6 cellular contexts compared by ENCODE assay signal in genomic region chr2:44249269-44249668, GRCh38. TPM values are rescaled to one million over a fixed set of nuclear protein-coding genes. Genes with fewer than 3 reads are reported as not detected.
"Had no signal": no experiment of that assay in that cellular context is flagged by ENCODE, and none has a peak within 500 bp of the region (broad histone marks: within the 10 kb centered on the region; RNA-seq: fewer than 3 reads in every experiment).

No MANE protein-coding gene starts in this region.

RNA-seq across cellular contexts. Expression of gene SLC3A1, which starts 26.0 kb away (rescaled TPM):
- total RNA-seq: neural crest cell, osteocyte, pulmonary artery endothelial cell, skeletal muscle tissue, thyroid gland, vagina had no signal
